18 cellular contexts compared by ENCODE assay signal in the genomic region with DNA sequence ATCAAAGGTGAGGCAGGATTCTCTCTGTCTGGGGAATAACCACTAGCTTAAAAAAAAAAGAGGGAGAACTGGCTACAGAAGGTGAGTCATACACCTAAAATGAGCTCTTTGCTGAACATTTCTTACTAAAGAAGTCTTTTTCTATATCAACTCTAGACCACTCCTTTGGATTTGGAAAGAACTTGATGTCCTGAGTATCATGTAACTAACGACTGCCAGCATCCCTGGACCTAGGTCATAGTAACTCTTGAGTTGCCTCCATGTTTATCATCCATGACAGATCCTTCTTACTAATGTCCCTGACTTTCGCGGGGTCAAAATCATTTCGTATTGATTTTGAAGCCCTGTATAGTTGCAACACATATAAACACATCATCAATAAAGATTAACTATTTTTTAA.
DNase-seq lines count a peak whose midpoint lies in the region; ATAC-seq, FAIRE-seq and TF ChIP-seq lines count a peak whose summit lies in the region.
"Had no signal": no experiment of that assay in that cellular context is flagged by ENCODE, and none has a peak within 500 bp of the region (broad histone marks: within the 10 kb centered on the region; RNA-seq: fewer than 3 reads in every experiment).

No MANE protein-coding gene starts in this region.

- DNase-seq in EH (ENCODE audit: low read depth) (peak; percentile 2), LHCN-M2 (ENCODE audit: low read depth) (peak; percentile 32), astrocyte (ENCODE audit: low read depth) (peak; percentile 13), iris pigment epithelial cell (ENCODE audit: low read depth) (peak; percentile 15), Ammon's horn (ENCODE audit: low spot score) (no peak), DMS 273 (lab: John Stamatoyannopoulos, UW; ENCODE audit: unreplicated experiment) (no peak)
- DNase-seq: 8988T, H7, Kasumi-1, NCI-H1105, NCI-H1694, SHP77 treated with DMSO at 0.1 percent for 48 hours, SK-N-SH had no signal

- H3K9ac ChIP-seq in astrocyte (ENCODE audit: low read length), result no peak overlapping the region
- H3K9ac ChIP-seq: SK-N-SH had no signal

- peaks cover 3% of the 10 kb centered on the region for H3K4me1 Mint-ChIP-seq in astrocyte (ENCODE audit: low read depth, unreplicated experiment)

- H3K4me1 ChIP-seq in astrocyte (ENCODE audit: insufficient read depth, low read length), result no peaks in the 10 kb centered on the region

- no peak for FAIRE-seq in astrocyte (lab: Jason Lieb, UNC)
- FAIRE-seq: GM12892 had no signal

- H3K36me3 ChIP-seq in astrocyte (ENCODE audit: insufficient read depth, low read length), result peaks cover 5% of the 10 kb centered on the region

- H3K9me3 ChIP-seq in astrocyte (ENCODE audit: insufficient read depth, low read depth, low read length), result no peaks in the 10 kb centered on the region
- H3K9me3 ChIP-seq: SK-N-SH had no signal

- no peak overlapping the region for H3K27ac Mint-ChIP-seq in astrocyte (ENCODE audit: unreplicated experiment)
- H3K27ac Mint-ChIP-seq: B cell, IgD-negative memory B cell had no signal

- H3K4me3 Mint-ChIP-seq in astrocyte (ENCODE audit: unreplicated experiment), result no peak overlapping the region
- H3K4me3 Mint-ChIP-seq: B cell, IgD-negative memory B cell had no signal

- no peak for TF ChIP-seq CTCF in astrocyte (IDR thresholded peaks at IDR 0.05; ENCODE audit: insufficient read depth, low read depth, low read length)

- H3K27me3 ChIP-seq in astrocyte (ENCODE audit: insufficient read depth, low read length), result no peaks in the 10 kb centered on the region

- no peaks in the 10 kb centered on the region for H3K27me3 Mint-ChIP-seq in astrocyte (ENCODE audit: low read depth, unreplicated experiment)
- H3K27me3 Mint-ChIP-seq: B cell, IgD-negative memory B cell had no signal

- no peak overlapping the region for H2AFZ ChIP-seq in astrocyte (ENCODE audit: low read depth, low read length)

- H3K4me2 ChIP-seq in astrocyte (ENCODE audit: low read length), result no peak overlapping the region
- H3K4me2 ChIP-seq: SK-N-SH had no signal

- no peaks in the 10 kb centered on the region for H3K9me3 Mint-ChIP-seq in astrocyte (ENCODE audit: unreplicated experiment)
- H3K9me3 Mint-ChIP-seq: IgD-negative memory B cell had no signal

- H4K20me1 ChIP-seq in astrocyte (ENCODE audit: insufficient read depth, low read length), result peaks cover 66% of the 10 kb centered on the region

- peaks cover 37% of the 10 kb centered on the region for H3K79me2 ChIP-seq in astrocyte (ENCODE audit: insufficient read depth, low read length)

- ATAC-seq in HG03025 (IDR thresholded peaks at IDR 0.05; ENCODE audit: low FRiP score, unreplicated experiment) (no peak), GM18498 (IDR thresholded peaks at IDR 0.05; ENCODE audit: unreplicated experiment) (no peak)

- no peak overlapping the region for H3K4me3 ChIP-seq in astrocyte (ENCODE audit: insufficient read depth, low read depth, low read length)

- H3K27ac ChIP-seq in astrocyte (ENCODE audit: low read depth, low read length), result no peak overlapping the region

- H3K36me3 Mint-ChIP-seq in astrocyte (ENCODE audit: low read depth, unreplicated experiment), result no peaks in the 10 kb centered on the region

Comparison
In these comparisons a context has a peak if more than half of its experiments do, and no peak if none do; other contexts are left out.
1. DNase-seq: peak in EH (single experiment), LHCN-M2 (single experiment), astrocyte (single experiment) and iris pigment epithelial cell (single experiment); none in Ammon's horn (single experiment) and DMS 273 (single experiment).